In the genomic region with DNA sequence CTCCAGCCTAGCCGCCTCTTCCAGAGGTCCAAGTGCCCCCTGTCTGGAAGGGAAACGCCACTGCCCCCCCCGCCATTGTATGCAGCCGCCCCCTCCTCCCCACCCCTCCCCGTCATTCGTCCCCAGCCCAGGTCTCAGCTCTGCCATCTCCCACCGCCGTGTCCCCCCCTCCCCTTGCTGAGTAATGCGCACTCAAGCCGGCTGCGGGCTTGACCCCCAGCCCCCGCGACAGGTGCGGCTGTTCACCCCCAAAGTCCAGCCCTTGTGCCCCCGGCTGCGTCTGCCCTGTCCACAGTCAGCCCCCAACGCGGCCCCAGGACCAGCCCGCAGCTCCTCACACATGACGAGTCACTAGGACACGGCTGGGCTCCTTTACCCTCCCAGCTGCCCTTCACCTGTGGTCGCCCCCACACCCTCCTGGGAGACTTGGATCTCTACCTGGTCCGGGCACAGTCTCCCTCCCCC, we compare ENCODE assay signal across 8 cellular contexts. TPM values are rescaled to one million over a fixed set of nuclear protein-coding genes. Genes with fewer than 3 reads are reported as not detected.
DNase-seq lines count a peak whose midpoint lies in the region; ATAC-seq lines count a peak whose summit lies in the region.

No MANE protein-coding gene starts in this region.

- no peaks in the 10 kb centered on the region for H3K36me3 Mint-ChIP-seq in dendritic cell treated with granulocyte-macrophage colony-stimulating factor and Interleukin-4, amounts not matched to agents 40 ng/mL and 50 ng/mL, for 4 days (ENCODE audit: low read depth)

- peaks cover 15% of the 10 kb centered on the region for H3K4me1 ChIP-seq in muscle layer of colon (ENCODE audit: insufficient read depth, low read length)

- H3K9me3 Mint-ChIP-seq in dendritic cell treated with granulocyte-macrophage colony-stimulating factor and Interleukin-4, amounts not matched to agents 40 ng/mL and 50 ng/mL, for 4 days, result no peaks in the 10 kb centered on the region

- H3K27me3 Mint-ChIP-seq in dendritic cell treated with granulocyte-macrophage colony-stimulating factor and Interleukin-4, amounts not matched to agents 40 ng/mL and 50 ng/mL, for 4 days, result peaks cover 59% of the 10 kb centered on the region

- peaks cover 0 to 15% of the 10 kb centered on the region in 2 donors for H3K27me3 ChIP-seq in muscle layer of colon (ENCODE audit: control insufficient read depth in 1 of 2, insufficient read depth in 2 of 2, low read length in 2 of 2)

- DNase-seq in AG08396 (ENCODE audit: low spot score) (peak; percentile 32), NCI-H146 (lab: John Stamatoyannopoulos, UW) (peak; percentile 70), A172 (ENCODE audit: low spot score) (no peak)

- H3K27ac ChIP-seq in muscle layer of colon (ENCODE audit: low read depth, low read length), result peak overlapping the region; percentile 34

- intact Hi-C loops in dendritic cell treated with granulocyte-macrophage colony-stimulating factor and Interleukin-4, amounts not matched to agents 40 ng/mL and 50 ng/mL, for 4 days (cut with micrococcal nuclease), result loop anchor here (10.0 kb wide), 1 partner anchor 189 kb away; no protein-coding TSS in a partner anchor

- H3K4me3 Mint-ChIP-seq in dendritic cell treated with granulocyte-macrophage colony-stimulating factor and Interleukin-4, amounts not matched to agents 40 ng/mL and 50 ng/mL, for 4 days, result peak overlapping the region; percentile 71

- peak overlapping the region; percentile 50 to 53 for H3K4me3 ChIP-seq in muscle layer of colon (ENCODE audit: low read depth in 1 of 2, low read length in 2 of 2)

- no peak for ATAC-seq in HG03432 (IDR thresholded peaks at IDR 0.05; ENCODE audit: unreplicated experiment)
- no peak for ATAC-seq in HG03175 (IDR thresholded peaks at IDR 0.05; ENCODE audit: unreplicated experiment)
- no peak for ATAC-seq in GM21390 (IDR thresholded peaks at IDR 0.05; ENCODE audit: unreplicated experiment)

- no peak overlapping the region for H3K9ac ChIP-seq in muscle layer of colon (ENCODE audit: low read length)

- H3K27ac Mint-ChIP-seq in dendritic cell treated with granulocyte-macrophage colony-stimulating factor and Interleukin-4, amounts not matched to agents 40 ng/mL and 50 ng/mL, for 4 days, result no peak overlapping the region

- H3K9me3 ChIP-seq in muscle layer of colon (ENCODE audit: low read length), result no peaks in the 10 kb centered on the region

- no peaks in the 10 kb centered on the region for H3K36me3 ChIP-seq in muscle layer of colon (ENCODE audit: insufficient read depth, low read length)

- H3K4me1 Mint-ChIP-seq in dendritic cell treated with granulocyte-macrophage colony-stimulating factor and Interleukin-4, amounts not matched to agents 40 ng/mL and 50 ng/mL, for 4 days (ENCODE audit: low read depth), result peaks cover 35% of the 10 kb centered on the region

RNA-seq across cellular contexts. Expression of gene GPRC5B, which starts 0.6 kb away (rescaled TPM):
- 23.9 and 41.0 TPM in 2 replicates for total RNA-seq in A172 (2014; rRNA removed; shearing (Covaris generic))
